Comparison of ENCODE assay signal across 13 cellular contexts in genomic region chr22:20583471-20583922, GRCh38.
DNase-seq lines count a peak whose midpoint lies in the region; ATAC-seq and TF ChIP-seq lines count a peak whose summit lies in the region.
"Had no signal": no experiment of that assay in that cellular context is flagged by ENCODE, and none has a peak within 500 bp of the region (broad histone marks: within the 10 kb centered on the region; RNA-seq: fewer than 3 reads in every experiment).

No MANE protein-coding gene starts in this region.

- DNase-seq in GM12864 (ENCODE audit: low read depth): no peak
- peak; percentile 7 to 18 for DNase-seq in Kasumi-1 (lab: John Stamatoyannopoulos, UW)
- no peak for DNase-seq in cardiac fibroblast (ENCODE audit: low read depth in 2 of 2)
- DNase-seq in medulla oblongata (ENCODE audit: extremely low spot score): peak; percentile 66
- DNase-seq in activated CD8-positive, alpha-beta T cell treated with anti-CD3 and anti-CD28 coated beads for 36 hours: no peak
- no peak for DNase-seq in activated T-cell treated with anti-CD3 and anti-CD28 coated beads, Interleukin-2, amount 50 U/mL, for 4 hours
- DNase-seq in CD1c-positive myeloid dendritic cell (ENCODE audit: extremely low spot score): no peak
- DNase-seq in T-helper 2 cell: no peak
- DNase-seq: NCI-H146, occipital lobe, tibial artery had no signal

- no peaks in the 10 kb centered on the region for H3K9me3 Mint-ChIP-seq in activated CD8-positive, alpha-beta T cell treated with anti-CD3 and anti-CD28 coated beads for 36 hours
- H3K9me3 Mint-ChIP-seq in activated T-cell treated with anti-CD3 and anti-CD28 coated beads, Interleukin-2, amount 50 U/mL, for 4 hours: no peaks in the 10 kb centered on the region
- H3K9me3 Mint-ChIP-seq: activated naive CD4-positive, alpha-beta T cell treated with anti-CD3 and anti-CD28 coated beads, Interleukin-2, amount 50 U/mL, for 24 hours had no signal

- no peak overlapping the region for H3K4me3 ChIP-seq in GM12864 (ENCODE audit: low read depth, low read length)
- no peak overlapping the region for H3K4me3 ChIP-seq in cardiac fibroblast (replicated peaks in 1 of 2; ENCODE audit: low read depth in 2 of 2, low read length in 2 of 2)
- H3K4me3 ChIP-seq: Peyer's patch, tibial artery had no signal

- POLR2A ChIA-PET in activated CD8-positive, alpha-beta T cell treated with anti-CD3 and anti-CD28 coated beads for 36 hours (lab: Charles Lee): no interaction called here

- H3K27ac Mint-ChIP-seq in activated CD8-positive, alpha-beta T cell treated with anti-CD3 and anti-CD28 coated beads for 36 hours: no peak overlapping the region
- H3K27ac Mint-ChIP-seq: activated naive CD4-positive, alpha-beta T cell treated with anti-CD3 and anti-CD28 coated beads, Interleukin-2, amount 50 U/mL, for 24 hours had no signal

- intact Hi-C loops in activated CD8-positive, alpha-beta T cell treated with anti-CD3 and anti-CD28 coated beads for 36 hours (cut with micrococcal nuclease): no loop called here

- H3K36me3 Mint-ChIP-seq in activated CD8-positive, alpha-beta T cell treated with anti-CD3 and anti-CD28 coated beads for 36 hours (ENCODE audit: low read depth): peaks cover 6% of the 10 kb centered on the region
- H3K36me3 Mint-ChIP-seq in activated T-cell treated with anti-CD3 and anti-CD28 coated beads, Interleukin-2, amount 50 U/mL, for 4 hours (ENCODE audit: insufficient read depth): peaks cover 19% of the 10 kb centered on the region

- no peaks in the 10 kb centered on the region for H3K27me3 Mint-ChIP-seq in activated CD8-positive, alpha-beta T cell treated with anti-CD3 and anti-CD28 coated beads for 36 hours
- H3K27me3 Mint-ChIP-seq in activated T-cell treated with anti-CD3 and anti-CD28 coated beads, Interleukin-2, amount 50 U/mL, for 4 hours (ENCODE audit: low read depth): no peaks in the 10 kb centered on the region
- H3K27me3 Mint-ChIP-seq: activated naive CD4-positive, alpha-beta T cell treated with anti-CD3 and anti-CD28 coated beads, Interleukin-2, amount 50 U/mL, for 24 hours had no signal

- ATAC-seq in activated CD8-positive, alpha-beta T cell treated with anti-CD3 and anti-CD28 coated beads for 36 hours: no peak
- ATAC-seq in activated T-cell treated with anti-CD3 and anti-CD28 coated beads, Interleukin-2, amount 50 U/mL, for 4 hours: no peak

- H3K4me3 Mint-ChIP-seq in activated CD8-positive, alpha-beta T cell treated with anti-CD3 and anti-CD28 coated beads for 36 hours: no peak overlapping the region
- no peak overlapping the region for H3K4me3 Mint-ChIP-seq in activated T-cell treated with anti-CD3 and anti-CD28 coated beads, Interleukin-2, amount 50 U/mL, for 4 hours
- H3K4me3 Mint-ChIP-seq: activated naive CD4-positive, alpha-beta T cell treated with anti-CD3 and anti-CD28 coated beads, Interleukin-2, amount 50 U/mL, for 24 hours had no signal

- peaks cover 19% of the 10 kb centered on the region for H3K4me1 Mint-ChIP-seq in activated CD8-positive, alpha-beta T cell treated with anti-CD3 and anti-CD28 coated beads for 36 hours (ENCODE audit: low read depth)
- peaks cover 16% of the 10 kb centered on the region for H3K4me1 Mint-ChIP-seq in activated T-cell treated with anti-CD3 and anti-CD28 coated beads, Interleukin-2, amount 50 U/mL, for 4 hours (ENCODE audit: low read depth)

- CTCF ChIA-PET in activated CD8-positive, alpha-beta T cell treated with anti-CD3 and anti-CD28 coated beads for 36 hours (lab: Charles Lee): interaction anchor here (1.0 kb wide), 1 partner anchor 9 kb away, joined by 3 read pairs; no protein-coding TSS in a partner anchor

- TF ChIP-seq CTCF in GM12864 (IDR thresholded peaks at IDR 0.05; ENCODE audit: low read depth, low read length, missing control alignments) (peak; percentile 25), cardiac fibroblast (IDR thresholded peaks at IDR 0.05; ENCODE audit: low read depth, low read length) (peak; percentile 4)
- no peak for TF ChIP-seq CTCF in activated CD8-positive, alpha-beta T cell treated with anti-CD3 and anti-CD28 coated beads for 36 hours (IDR thresholded peaks at IDR 0.05)

Comparison
In these comparisons a context has a peak if more than half of its experiments do, and no peak if none do; other contexts are left out.
1. DNase-seq: peak in Kasumi-1 (2 of 2) and medulla oblongata (single experiment); none in GM12864 (single experiment), cardiac fibroblast (0 of 2), activated CD8-positive, alpha-beta T cell treated with anti-CD3 and anti-CD28 coated beads for 36 hours (single experiment), activated T-cell treated with anti-CD3 and anti-CD28 coated beads, Interleukin-2, amount 50 U/mL, for 4 hours (single experiment), CD1c-positive myeloid dendritic cell (single experiment) and T-helper 2 cell (0 of 5).